ENCODE assay signal across 2 cellular contexts in genomic region chr1:154969741-154970452, GRCh38.
TF ChIP-seq lines count a peak whose summit lies in the region.

No MANE protein-coding gene starts in this region.

TF ChIP-seq in IMR-90, 13 proteins besides CTCF, POLR2A, EP300 and RAD21:
- TF ChIP-seq MAZ (IDR thresholded peaks at IDR 0.05; ENCODE audit: borderline replicate concordance, low read depth, low read length) = 0 out of 2 replicates have a peak, but pooled peaks have one; percentile 20
- 0 out of 2 replicates have a peak, but pooled peaks have one; percentile 13 for TF ChIP-seq MXI1 (IDR thresholded peaks at IDR 0.05; ENCODE audit: borderline replicate concordance, low read depth, low read length)
- TF ChIP-seq ELK1 (IDR thresholded peaks at IDR 0.05; ENCODE audit: borderline replicate concordance, low read depth, low read length) = no peak
- TF ChIP-seq RFX5 (IDR thresholded peaks at IDR 0.05; ENCODE audit: low read depth, low read length) = no peak
- no peak for TF ChIP-seq NFE2L2 (IDR thresholded peaks at IDR 0.05; ENCODE audit: low read depth, low read length)

TF ChIP-seq in GM12878, 131 proteins besides CTCF, POLR2A, EP300 and RAD21:
- TF ChIP-seq EED (IDR thresholded peaks at IDR 0.05; ENCODE audit: low read depth) (no peak), MTA3 (IDR thresholded peaks at IDR 0.05; ENCODE audit: borderline replicate concordance, low read length) (no peak), ETV6 (conservative IDR thresholded peaks at IDR 0.05 in 1 of 2, IDR thresholded peaks at IDR 0.05 in 1 of 2; ENCODE audit: borderline replicate concordance in 1 of 2, low read depth in 1 of 2) (no peak), POLR2AphosphoS5 (IDR thresholded peaks at IDR 0.05; ENCODE audit: low read length) (no peak), PML (IDR thresholded peaks at IDR 0.05; ENCODE audit: low read length) (no peak), IKZF2 (IDR thresholded peaks at IDR 0.05) (no peak), BCL11A (IDR thresholded peaks at IDR 0.05; ENCODE audit: low read depth, low read length) (no peak), SMAD1 (IDR thresholded peaks at IDR 0.05; ENCODE audit: low read depth, partially characterized antibody) (no peak), SUPT20H (IDR thresholded peaks at IDR 0.05; ENCODE audit: borderline replicate concordance, control insufficient read depth, low read depth, low read length) (no peak)
